8 cellular contexts compared by ENCODE assay signal in genomic region chr12:122526683-122527477, GRCh38. TPM values are rescaled to one million over a fixed set of nuclear protein-coding genes. Genes with fewer than 3 reads are reported as not detected.
DNase-seq lines count a peak whose midpoint lies in the region; TF ChIP-seq lines count a peak whose summit lies in the region.

TSS of gene KNTC1 (plus strand) at chr12:122527249. CDS start at chr12:122530064, 2,815 bp downstream.
TSS of gene RSRC2 (minus strand) at chr12:122526936. CDS start at chr12:122526853, 83 bp downstream.

- H3K36me3 Mint-ChIP-seq in HFFc6 (ENCODE audit: low read depth): peaks cover 14% of the 10 kb centered on the region
- H3K36me3 Mint-ChIP-seq in activated naive CD4-positive, alpha-beta T cell treated with anti-CD3 and anti-CD28 coated beads for 36 hours (ENCODE audit: low read depth): peaks cover 44% of the 10 kb centered on the region

- H3K4me3 Mint-ChIP-seq in HFFc6: no peak within 1 kb of the TSS
- no peak within 1 kb of the TSS for H3K4me3 Mint-ChIP-seq in activated naive CD4-positive, alpha-beta T cell treated with anti-CD3 and anti-CD28 coated beads for 36 hours

- TF ChIP-seq CTCF in HFFc6 (IDR thresholded peaks at IDR 0.05) (peak; percentile 22; the same call in 1 of the 2 replicates), NB4 (IDR thresholded peaks at IDR 0.05; ENCODE audit: low read depth, low read length) (no peak)

- no peak within 1 kb of the TSS for H3K27ac Mint-ChIP-seq in HFFc6
- H3K27ac Mint-ChIP-seq in activated naive CD4-positive, alpha-beta T cell treated with anti-CD3 and anti-CD28 coated beads for 36 hours: no peak within 1 kb of the TSS

- H3K9me3 Mint-ChIP-seq in HFFc6: no peaks in the 10 kb centered on the region
- no peaks in the 10 kb centered on the region for H3K9me3 Mint-ChIP-seq in activated naive CD4-positive, alpha-beta T cell treated with anti-CD3 and anti-CD28 coated beads for 36 hours

- H3K27me3 Mint-ChIP-seq in HFFc6 (ENCODE audit: insufficient read depth): no peaks in the 10 kb centered on the region
- H3K27me3 Mint-ChIP-seq in activated naive CD4-positive, alpha-beta T cell treated with anti-CD3 and anti-CD28 coated beads for 36 hours (ENCODE audit: low read depth): no peaks in the 10 kb centered on the region

- peak within 1 kb of the TSS; percentile 87 for H3K4me3 ChIP-seq in NB4 (ENCODE audit: low read depth, low read length)

- CTCF ChIA-PET in activated naive CD4-positive, alpha-beta T cell treated with anti-CD3 and anti-CD28 coated beads for 36 hours (lab: Charles Lee): interaction anchor here (0.5 to 1.3 kb wide), 2 partner anchors 64 to 103 kb away, joined by 3 to 5 read pairs; no protein-coding TSS in a partner anchor

- DNase-seq in GM04504 (ENCODE audit: low read depth) (peak; percentile 100), HFFc6 (peak; percentile 100), NB4 (ENCODE audit: low read depth) (peak; percentile 100), SK-N-DZ (ENCODE audit: low spot score) (peak; percentile 100), germinal center (ENCODE audit: low spot score) (peak; percentile 99), non-pigmented ciliary epithelial cell (ENCODE audit: low read depth) (peak; percentile 98), superior temporal gyrus (ENCODE audit: extremely low spot score) (peak; percentile 100)
- DNase-seq in activated naive CD4-positive, alpha-beta T cell treated with anti-CD3 and anti-CD28 coated beads for 36 hours: peak; percentile 100

- intact Hi-C loops in activated naive CD4-positive, alpha-beta T cell treated with anti-CD3 and anti-CD28 coated beads for 36 hours (cut with micrococcal nuclease): loop anchor here (1.0 to 5.0 kb wide), 12 partner anchors 26 to 705 kb away; partner anchors contain the start of genes ABCB9, CLIP1, DENR and DIABLO

- H3K4me1 Mint-ChIP-seq in HFFc6 (ENCODE audit: low read depth): peaks cover 29% of the 10 kb centered on the region
- H3K4me1 Mint-ChIP-seq in activated naive CD4-positive, alpha-beta T cell treated with anti-CD3 and anti-CD28 coated beads for 36 hours (ENCODE audit: low read depth): peaks cover 49% of the 10 kb centered on the region

- peak; percentile 99 for TF ChIP-seq POLR2A in NB4 (IDR thresholded peaks at IDR 0.05; ENCODE audit: extremely low read depth, insufficient read length)

RNA-seq across cellular contexts. Expression of gene KNTC1, which starts in this region (rescaled TPM):
- total RNA-seq in HFFc6 (2021; fragmentation: NEBNext Ultra II Directional; extraction: Animal tissue kit (Norgen Biotek cat#: 25700)): 10 to 100 TPM; 11.7 to 25.0 (median 19.6) TPM
- 129 and 169 TPM in 2 replicates for polyA plus RNA-seq in SK-N-DZ (2014; cell fraction: cytosol; rRNA removed)
- polyA plus RNA-seq in SK-N-DZ (2014; cell fraction: nucleus; rRNA removed): 491 and 641 TPM in 2 replicates
- 100 to 1,000 TPM; 141 to 142 TPM for total RNA-seq in activated naive CD4-positive, alpha-beta T cell treated with anti-CD3 and anti-CD28 coated beads for 36 hours

RNA-seq across cellular contexts. Expression of gene RSRC2, which starts in this region (rescaled TPM):
- total RNA-seq in HFFc6 (2021; fragmentation: NEBNext Ultra II Directional; extraction: Animal tissue kit (Norgen Biotek cat#: 25700)): 10 to 100 TPM; 38.7 to 52.7 (median 44.2) TPM
- 85.3 and 94.9 TPM in 2 replicates for polyA plus RNA-seq in SK-N-DZ (2014; cell fraction: cytosol; rRNA removed)
- 340 and 346 TPM in 2 replicates for polyA plus RNA-seq in SK-N-DZ (2014; cell fraction: nucleus; rRNA removed)
- total RNA-seq in activated naive CD4-positive, alpha-beta T cell treated with anti-CD3 and anti-CD28 coated beads for 36 hours: 100 to 1,000 TPM; 117 to 127 TPM

Comparison
In these comparisons a context has a peak if more than half of its experiments do, and no peak if none do; other contexts are left out.
1. Peak in every context shown above with its lines: DNase-seq and H3K4me3 ChIP-seq.
2. RNA of gene KNTC1 (total RNA-seq): 141 to 142 TPM in activated naive CD4-positive, alpha-beta T cell treated with anti-CD3 and anti-CD28 coated beads for 36 hours; 11.7 to 25.0 TPM in HFFc6; every median in the first group is over 4 times any median in the second.